Comparison of ENCODE assay signal across 8 cellular contexts in genomic region chrX:153554519-153555167, GRCh38. TPM values are rescaled to one million over a fixed set of nuclear protein-coding genes. Genes with fewer than 3 reads are reported as not detected.
DNase-seq lines count a peak whose midpoint lies in the region; ATAC-seq and TF ChIP-seq lines count a peak whose summit lies in the region.

No MANE protein-coding gene starts in this region.

- H3K27ac Mint-ChIP-seq in activated CD8-positive, alpha-beta T cell treated with anti-CD3 and anti-CD28 coated beads, Interleukin-2, amount 10 ng/mL, durations not matched to agents 7 days and 5 days = no peak overlapping the region

- POLR2A ChIA-PET in activated CD8-positive, alpha-beta T cell treated with anti-CD3 and anti-CD28 coated beads, Interleukin-2, amount 10 ng/mL, durations not matched to agents 7 days and 5 days (lab: Charles Lee) = interaction anchor here (0.8 kb wide), 1 partner anchor 90 kb away, joined by 3 read pairs; no protein-coding TSS in a partner anchor

- CTCF ChIA-PET in activated CD8-positive, alpha-beta T cell treated with anti-CD3 and anti-CD28 coated beads, Interleukin-2, amount 10 ng/mL, durations not matched to agents 7 days and 5 days (lab: Charles Lee) = interaction anchor here (0.7 to 2.3 kb wide), 18 partner anchors 11 to 613 kb away, joined by 3 to 16 read pairs (median 4); partner anchors contain the start of gene DUSP9

- ATAC-seq in activated CD8-positive, alpha-beta T cell treated with anti-CD3 and anti-CD28 coated beads, Interleukin-2, amount 10 ng/mL, durations not matched to agents 7 days and 5 days = peak; percentile 61
- no peak for ATAC-seq in GM18519 (IDR thresholded peaks at IDR 0.05; ENCODE audit: low FRiP score, unreplicated experiment)

- H3K9me3 ChIP-seq in effector memory CD4-positive, alpha-beta T cell (ENCODE audit: control insufficient read depth, low read length) = no peaks in the 10 kb centered on the region

- in situ Hi-C loops in GM13976 (cut with MboI; ENCODE audit: low sequenced_read_pairs, unreplicated experiment) = loop anchor here (5.0 kb wide), 1 partner anchor 63 kb away; no protein-coding TSS in a partner anchor

- H3K4me1 ChIP-seq in effector memory CD4-positive, alpha-beta T cell (ENCODE audit: control insufficient read depth, insufficient read depth, low read length, poor library complexity, severe bottlenecking) = no peaks in the 10 kb centered on the region
- H3K4me1 ChIP-seq in mesendoderm (ENCODE audit: control insufficient read depth, low read depth, low read length) = no peaks in the 10 kb centered on the region

- no peak overlapping the region for H3K4me3 ChIP-seq in effector memory CD4-positive, alpha-beta T cell (ENCODE audit: insufficient read depth, low read depth, low read length, poor library complexity, severe bottlenecking)
- no peak overlapping the region for H3K4me3 ChIP-seq in mesendoderm (ENCODE audit: low read length)

- no peaks in the 10 kb centered on the region for H3K36me3 Mint-ChIP-seq in activated CD8-positive, alpha-beta T cell treated with anti-CD3 and anti-CD28 coated beads, Interleukin-2, amount 10 ng/mL, durations not matched to agents 7 days and 5 days (ENCODE audit: low read depth)

- TF ChIP-seq CTCF in AG09319 (IDR thresholded peaks at IDR 0.05; ENCODE audit: low read depth, low read length) (peak; percentile 79), GM13976 (IDR thresholded peaks at IDR 0.05; ENCODE audit: borderline replicate concordance, control extremely low read depth, extremely low read depth, insufficient read depth, missing control alignments) (peak; percentile 64)

- peak; percentile 2 for DNase-seq in AG09319 (ENCODE audit: extremely low read depth, low read depth)
- DNase-seq in GM13976 (ENCODE audit: low spot score) = peak; percentile 82
- DNase-seq in NCI-H345 (lab: John Stamatoyannopoulos, UW) = peak; percentile 27
- DNase-seq in activated CD8-positive, alpha-beta T cell treated with anti-CD3 and anti-CD28 coated beads, Interleukin-2, amount 10 ng/mL, durations not matched to agents 7 days and 5 days = peak; percentile 70
- DNase-seq in effector memory CD4-positive, alpha-beta T cell = peak; percentile 1 to 35 (median 17)
- DNase-seq in mesendoderm = peak; percentile 51
- DNase-seq in stimulated activated CD8-positive, alpha-beta memory T cell treated with anti-CD3 and anti-CD28 coated beads, Interleukin-7, amount 100 ng/mL, for 24 hours (ENCODE audit: low read depth) = peak; percentile 21

- H2BK15ac ChIP-seq in mesendoderm (replicated peaks; ENCODE audit: low read depth) = no peak overlapping the region

- no peak overlapping the region for H3K27ac ChIP-seq in effector memory CD4-positive, alpha-beta T cell (ENCODE audit: insufficient read depth, low read length, poor library complexity, severe bottlenecking)
- no peak overlapping the region for H3K27ac ChIP-seq in mesendoderm (ENCODE audit: low read depth, low read length)

- H3K4me2 ChIP-seq in mesendoderm (ENCODE audit: low read length) = no peak overlapping the region

- H4K5ac ChIP-seq in mesendoderm (ENCODE audit: low read length) = no peak overlapping the region

- no peaks in the 10 kb centered on the region for H3K36me3 ChIP-seq in effector memory CD4-positive, alpha-beta T cell (ENCODE audit: control insufficient read depth, insufficient read depth, low read length)
- H3K36me3 ChIP-seq in mesendoderm (ENCODE audit: control insufficient read depth, insufficient read depth, low read length) = no peaks in the 10 kb centered on the region

- H2BK120ac ChIP-seq in mesendoderm (ENCODE audit: low read depth, low read length) = no peak overlapping the region

- H3K56ac ChIP-seq in mesendoderm (ENCODE audit: low read length) = no peak overlapping the region

- no peak overlapping the region for H4K8ac ChIP-seq in mesendoderm (ENCODE audit: low read depth, low read length)

- H3K27me3 ChIP-seq in effector memory CD4-positive, alpha-beta T cell (replicated peaks; ENCODE audit: control insufficient read depth, insufficient read depth, low read length, poor library complexity, severe bottlenecking) = no peaks in the 10 kb centered on the region
- no peaks in the 10 kb centered on the region for H3K27me3 ChIP-seq in mesendoderm (ENCODE audit: insufficient read depth, low read length, poor library complexity)

- no peak overlapping the region for H2AK5ac ChIP-seq in mesendoderm (ENCODE audit: low read length)

- H3K4ac ChIP-seq in mesendoderm (ENCODE audit: low read depth, low read length) = no peak overlapping the region

- no peaks in the 10 kb centered on the region for H3K79me1 ChIP-seq in mesendoderm (ENCODE audit: low read length)

- WGBS in mesendoderm (ENCODE audit: extremely low coverage, insufficient coverage, low lambda C conversion rate) = no CpG with 5 or more reads among the region's 17 CpGs

- no peaks in the 10 kb centered on the region for H3K27me3 Mint-ChIP-seq in activated CD8-positive, alpha-beta T cell treated with anti-CD3 and anti-CD28 coated beads, Interleukin-2, amount 10 ng/mL, durations not matched to agents 7 days and 5 days (ENCODE audit: low read depth)

- H3K4me1 Mint-ChIP-seq in activated CD8-positive, alpha-beta T cell treated with anti-CD3 and anti-CD28 coated beads, Interleukin-2, amount 10 ng/mL, durations not matched to agents 7 days and 5 days (ENCODE audit: low read depth) = peaks cover 4% of the 10 kb centered on the region

- H3K79me2 ChIP-seq in mesendoderm (ENCODE audit: control insufficient read depth, insufficient read depth, low read length) = no peaks in the 10 kb centered on the region

- no peak overlapping the region for H3K23ac ChIP-seq in mesendoderm (ENCODE audit: low read length)

- no peak overlapping the region for H2BK5ac ChIP-seq in mesendoderm (ENCODE audit: low read length)

- H3K9me3 Mint-ChIP-seq in activated CD8-positive, alpha-beta T cell treated with anti-CD3 and anti-CD28 coated beads, Interleukin-2, amount 10 ng/mL, durations not matched to agents 7 days and 5 days (ENCODE audit: insufficient read depth) = no peaks in the 10 kb centered on the region

- no peak overlapping the region for H3K4me3 Mint-ChIP-seq in activated CD8-positive, alpha-beta T cell treated with anti-CD3 and anti-CD28 coated beads, Interleukin-2, amount 10 ng/mL, durations not matched to agents 7 days and 5 days

- H3K18ac ChIP-seq in mesendoderm (ENCODE audit: low read length) = no peak overlapping the region

- no peak overlapping the region for H3K9ac ChIP-seq in mesendoderm (ENCODE audit: low read length)

RNA-seq across cellular contexts. Expression of gene ATP2B3, which starts 37.2 kb away (rescaled TPM):
- not detected for total RNA-seq in activated CD8-positive, alpha-beta T cell treated with anti-CD3 and anti-CD28 coated beads, Interleukin-2, amount 10 ng/mL, durations not matched to agents 7 days and 5 days
- 0.01 TPM for polyA plus RNA-seq in mesendoderm (2013, experiment 1 of 2)
- not detected for polyA plus RNA-seq in mesendoderm (2013, experiment 2 of 2)

RNA-seq across cellular contexts. Expression of gene CCNQ, which starts 44.3 kb away (rescaled TPM):
- total RNA-seq in activated CD8-positive, alpha-beta T cell treated with anti-CD3 and anti-CD28 coated beads, Interleukin-2, amount 10 ng/mL, durations not matched to agents 7 days and 5 days = 10 to 100 TPM; 23.9 to 24.5 TPM
- polyA plus RNA-seq in mesendoderm (2013, experiment 1 of 2) = 17.9 TPM
- 18.2 TPM for polyA plus RNA-seq in mesendoderm (2013, experiment 2 of 2)

RNA-seq across cellular contexts. Expression of gene BGN, which starts 59.9 kb away (rescaled TPM):
- not detected for total RNA-seq in activated CD8-positive, alpha-beta T cell treated with anti-CD3 and anti-CD28 coated beads, Interleukin-2, amount 10 ng/mL, durations not matched to agents 7 days and 5 days
- polyA plus RNA-seq in mesendoderm (2013, experiment 1 of 2) = 1.1 TPM
- polyA plus RNA-seq in mesendoderm (2013, experiment 2 of 2) = 1.1 TPM

Comparison
In these comparisons a context has a peak if more than half of its experiments do, and no peak if none do; other contexts are left out.
1. DNase-seq: peak in every context shown above with its lines; median percentile 82 in GM13976; 70 in activated CD8-positive, alpha-beta T cell treated with anti-CD3 and anti-CD28 coated beads, Interleukin-2, amount 10 ng/mL, durations not matched to agents 7 days and 5 days; 51 in mesendoderm; 27 in NCI-H345; 21 in stimulated activated CD8-positive, alpha-beta memory T cell treated with anti-CD3 and anti-CD28 coated beads, Interleukin-7, amount 100 ng/mL, for 24 hours; 17 in effector memory CD4-positive, alpha-beta T cell; 2 in AG09319.